1 cellular context compared by ENCODE assay signal in genomic region chrX:18390941-18391538, GRCh38.
TF ChIP-seq lines count a peak whose summit lies in the region.

No MANE protein-coding gene starts in this region.

TF ChIP-seq in endothelial cell of umbilical vein, 7 proteins besides CTCF, POLR2A, EP300 and RAD21:
- no peak for TF ChIP-seq GATA2 (IDR thresholded peaks at IDR 0.05; ENCODE audit: insufficient read depth, insufficient read length, low read depth, low read length)
- no peak for TF ChIP-seq JUN (IDR thresholded peaks at IDR 0.05; ENCODE audit: borderline replicate concordance, insufficient read depth, insufficient read length, low read depth)
- no peak for TF ChIP-seq FOS (IDR thresholded peaks at IDR 0.05; ENCODE audit: borderline replicate concordance, insufficient read depth, low read length)
- TF ChIP-seq MAX (IDR thresholded peaks at IDR 0.05; ENCODE audit: insufficient read depth, insufficient read length), result no peak
- no peak for TF ChIP-seq POLR2AphosphoS5 (IDR thresholded peaks at IDR 0.05; ENCODE audit: insufficient read depth, low read depth, low read length)
- no peak for TF ChIP-seq MYC (IDR thresholded peaks at IDR 0.05; ENCODE audit: low read depth, low read length)
- TF ChIP-seq EZH2 (IDR thresholded peaks at IDR 0.05; ENCODE audit: borderline replicate concordance, low read depth, low read length, severe bottlenecking), result no peak
